32 cellular contexts compared by ENCODE assay signal in genomic region chr11:30521297-30522071, GRCh38.
"Had no signal": no experiment of that assay in that cellular context is flagged by ENCODE, and none has a peak within 500 bp of the region (broad histone marks: within the 10 kb centered on the region; RNA-seq: fewer than 3 reads in every experiment).

No MANE protein-coding gene starts in this region.

- H3K27me3 Mint-ChIP-seq: activated CD8-positive, alpha-beta memory T cell treated with anti-CD3 and anti-CD28 coated beads, Interleukin-2, amount 10 ng/mL, durations not matched to agents 7 days and 5 days; T-cell had no signal

- H3K27ac Mint-ChIP-seq: activated CD8-positive, alpha-beta memory T cell treated with anti-CD3 and anti-CD28 coated beads, Interleukin-2, amount 10 ng/mL, durations not matched to agents 7 days and 5 days; activated naive CD4-positive, alpha-beta T cell treated with anti-CD3 and anti-CD28 coated beads for 36 hours; activated naive CD8-positive, alpha-beta T cell; activated T-helper 17 cell treated with anti-CD3 and anti-CD28 coated beads, Interleukin-2, amount 50 U/mL, for 72 hours; T-cell had no signal

- H3K9me3 Mint-ChIP-seq: activated naive CD4-positive, alpha-beta T cell treated with anti-CD3 and anti-CD28 coated beads for 36 hours; activated T-helper 17 cell treated with anti-CD3 and anti-CD28 coated beads, Interleukin-2, amount 50 U/mL, for 72 hours; T-cell had no signal

- H3K36me3 Mint-ChIP-seq: activated CD8-positive, alpha-beta memory T cell treated with anti-CD3 and anti-CD28 coated beads, Interleukin-2, amount 10 ng/mL, durations not matched to agents 7 days and 5 days; activated naive CD8-positive, alpha-beta T cell; T-cell had no signal

- ATAC-seq: activated CD4-positive, CD25-positive, alpha-beta regulatory T cell treated with anti-CD3 and anti-CD28 coated beads, Interleukin-2, amount 50 U/mL, for 24 hours; activated CD8-positive, alpha-beta memory T cell treated with anti-CD3 and anti-CD28 coated beads, Interleukin-2, amount 10 ng/mL, durations not matched to agents 7 days and 5 days; activated T-helper 17 cell treated with anti-CD3 and anti-CD28 coated beads, Interleukin-2, amount 50 U/mL, for 72 hours; Panc1; Right ventricle myocardium inferior; T-cell had no signal

- H3K36me3 ChIP-seq: brain microvascular endothelial cell, cardiac muscle cell, MG63 had no signal

- H3K4me3 ChIP-seq: cardiac muscle cell, MG63, SK-N-MC had no signal

- H3K4me1 Mint-ChIP-seq: activated CD8-positive, alpha-beta memory T cell treated with anti-CD3 and anti-CD28 coated beads, Interleukin-2, amount 10 ng/mL, durations not matched to agents 7 days and 5 days; activated T-helper 17 cell treated with anti-CD3 and anti-CD28 coated beads, Interleukin-2, amount 50 U/mL, for 72 hours; T-cell had no signal

- H3K9me3 ChIP-seq: MG63 had no signal

- FAIRE-seq: astrocyte had no signal

- H3K4me3 Mint-ChIP-seq: activated CD8-positive, alpha-beta memory T cell treated with anti-CD3 and anti-CD28 coated beads, Interleukin-2, amount 10 ng/mL, durations not matched to agents 7 days and 5 days; activated naive CD4-positive, alpha-beta T cell treated with anti-CD3 and anti-CD28 coated beads for 36 hours; activated naive CD8-positive, alpha-beta T cell; activated T-helper 17 cell treated with anti-CD3 and anti-CD28 coated beads, Interleukin-2, amount 50 U/mL, for 72 hours; T-cell had no signal

- DNase-seq: activated CD4-positive, alpha-beta T cell treated with anti-CD3 and anti-CD28 coated beads for 4 hours; activated CD8-positive, alpha-beta memory T cell treated with anti-CD3 and anti-CD28 coated beads, Interleukin-2, amount 10 ng/mL, durations not matched to agents 7 days and 5 days; activated gamma-delta T cell; activated naive CD4-positive, alpha-beta T cell treated with anti-CD3 and anti-CD28 coated beads for 36 hours; activated T-cell treated with anti-CD3 and anti-CD28 coated beads for 4 hours; activated T-cell treated with anti-CD3 and anti-CD28 coated beads, Interleukin-2, amount 50 U/mL, for 48 hours; amygdala; brain microvascular endothelial cell; MG63; MV-4-11; NCI-H1092 treated with DMSO at 0.1 percent for 48 hours; NCI-H1417 treated with DMSO at 0.1 percent for 48 hours; NCI-H1694; NCI-H2029; NCI-H2107; NCI-H2171 treated with DMSO at 0.1 percent for 48 hours; NCI-H226; NCI-H526 treated with DMSO at 0.1 percent for 48 hours; NK-92 treated with Interleukin-12 subunit alpha and Interleukin-12 subunit beta, amount 100 ng/mL, for 24 hours; OCI-M1; RPMI8226; T-cell; T-helper 2 cell; WERI-Rb-1 had no signal
